In the genomic region with DNA sequence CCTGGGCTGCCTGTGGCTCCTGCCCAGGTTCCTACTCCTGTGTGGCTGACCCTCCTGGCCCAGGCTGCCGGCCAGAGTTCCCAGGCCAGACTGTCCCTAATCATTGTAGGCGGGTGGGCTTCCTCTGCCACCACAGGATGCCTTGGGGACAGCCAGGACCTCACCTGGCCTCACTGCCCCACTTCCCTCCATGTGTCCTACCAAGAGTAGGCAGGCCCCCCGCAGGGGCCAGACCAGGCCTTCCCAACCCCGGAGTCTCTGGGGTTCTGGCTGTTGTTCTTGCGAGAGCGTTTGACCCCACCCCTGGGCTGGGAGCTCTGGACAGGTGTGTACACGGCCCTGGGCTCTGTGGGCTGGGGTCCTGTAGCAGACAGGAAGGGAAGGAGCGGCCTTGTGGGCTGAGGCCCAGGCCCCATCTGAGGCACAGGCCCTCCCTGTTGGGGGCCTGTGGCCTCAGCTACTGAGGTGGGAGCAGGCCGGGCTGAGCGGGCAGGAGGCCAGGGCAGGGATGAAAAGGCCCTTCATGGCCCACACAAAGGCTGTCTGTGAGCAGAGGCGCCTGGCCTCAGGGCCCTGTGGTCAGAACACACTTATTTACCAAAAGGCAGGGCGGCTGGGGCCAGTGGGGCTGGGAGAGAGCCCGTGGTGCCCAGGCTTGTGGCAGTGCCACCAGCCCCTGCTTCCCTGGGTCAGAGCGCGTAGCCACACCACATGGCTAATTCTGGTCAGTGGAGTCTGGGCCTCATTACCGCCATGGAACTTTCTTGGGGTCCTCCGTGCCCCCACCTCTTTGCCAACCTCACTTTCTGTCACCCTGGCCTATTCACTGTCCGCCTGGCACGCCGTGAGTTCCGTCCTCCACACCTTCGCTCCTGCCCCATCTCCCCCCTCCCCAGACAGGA, we compare ENCODE assay signal across 1 cellular context.
TF ChIP-seq lines count a peak whose summit lies in the region.

No MANE protein-coding gene starts in this region.

TF ChIP-seq in HepG2, 621 proteins besides CTCF, POLR2A, EP300 and RAD21 (continued from another document and continues in another):
- TF ChIP-seq, protein P1, sequence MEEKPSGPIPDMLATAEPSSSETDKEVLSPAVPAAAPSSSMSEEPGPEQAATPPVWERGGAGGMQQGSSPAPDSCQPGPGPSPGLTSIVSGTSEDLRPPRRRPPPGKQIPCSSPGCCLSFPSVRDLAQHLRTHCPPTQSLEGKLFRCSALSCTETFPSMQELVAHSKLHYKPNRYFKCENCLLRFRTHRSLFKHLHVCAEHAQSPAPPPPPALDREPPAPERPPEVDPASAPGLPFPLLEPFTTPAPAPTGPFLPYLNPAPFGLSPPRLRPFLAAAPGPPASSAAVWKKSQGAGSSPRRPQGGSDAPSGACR (CRISPR knock-in tag; IDR thresholded peaks at IDR 0.05) = no peak
- peak; percentile 63; the same call in 1 of the 2 replicates for TF ChIP-seq ZNF33B (CRISPR knock-in tag; IDR thresholded peaks at IDR 0.05)
- TF ChIP-seq, protein P2, sequence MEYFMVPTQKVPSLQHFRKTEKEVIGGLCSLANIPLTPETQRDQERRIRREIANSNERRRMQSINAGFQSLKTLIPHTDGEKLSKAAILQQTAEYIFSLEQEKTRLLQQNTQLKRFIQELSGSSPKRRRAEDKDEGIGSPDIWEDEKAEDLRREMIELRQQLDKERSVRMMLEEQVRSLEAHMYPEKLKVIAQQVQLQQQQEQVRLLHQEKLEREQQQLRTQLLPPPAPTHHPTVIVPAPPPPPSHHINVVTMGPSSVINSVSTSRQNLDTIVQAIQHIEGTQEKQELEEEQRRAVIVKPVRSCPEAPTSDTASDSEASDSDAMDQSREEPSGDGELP (IDR thresholded peaks at IDR 0.05; ENCODE audit: borderline replicate concordance, low read depth) = peak; percentile 67; the same call in 1 of the 2 replicates
- TF ChIP-seq, protein P3, sequence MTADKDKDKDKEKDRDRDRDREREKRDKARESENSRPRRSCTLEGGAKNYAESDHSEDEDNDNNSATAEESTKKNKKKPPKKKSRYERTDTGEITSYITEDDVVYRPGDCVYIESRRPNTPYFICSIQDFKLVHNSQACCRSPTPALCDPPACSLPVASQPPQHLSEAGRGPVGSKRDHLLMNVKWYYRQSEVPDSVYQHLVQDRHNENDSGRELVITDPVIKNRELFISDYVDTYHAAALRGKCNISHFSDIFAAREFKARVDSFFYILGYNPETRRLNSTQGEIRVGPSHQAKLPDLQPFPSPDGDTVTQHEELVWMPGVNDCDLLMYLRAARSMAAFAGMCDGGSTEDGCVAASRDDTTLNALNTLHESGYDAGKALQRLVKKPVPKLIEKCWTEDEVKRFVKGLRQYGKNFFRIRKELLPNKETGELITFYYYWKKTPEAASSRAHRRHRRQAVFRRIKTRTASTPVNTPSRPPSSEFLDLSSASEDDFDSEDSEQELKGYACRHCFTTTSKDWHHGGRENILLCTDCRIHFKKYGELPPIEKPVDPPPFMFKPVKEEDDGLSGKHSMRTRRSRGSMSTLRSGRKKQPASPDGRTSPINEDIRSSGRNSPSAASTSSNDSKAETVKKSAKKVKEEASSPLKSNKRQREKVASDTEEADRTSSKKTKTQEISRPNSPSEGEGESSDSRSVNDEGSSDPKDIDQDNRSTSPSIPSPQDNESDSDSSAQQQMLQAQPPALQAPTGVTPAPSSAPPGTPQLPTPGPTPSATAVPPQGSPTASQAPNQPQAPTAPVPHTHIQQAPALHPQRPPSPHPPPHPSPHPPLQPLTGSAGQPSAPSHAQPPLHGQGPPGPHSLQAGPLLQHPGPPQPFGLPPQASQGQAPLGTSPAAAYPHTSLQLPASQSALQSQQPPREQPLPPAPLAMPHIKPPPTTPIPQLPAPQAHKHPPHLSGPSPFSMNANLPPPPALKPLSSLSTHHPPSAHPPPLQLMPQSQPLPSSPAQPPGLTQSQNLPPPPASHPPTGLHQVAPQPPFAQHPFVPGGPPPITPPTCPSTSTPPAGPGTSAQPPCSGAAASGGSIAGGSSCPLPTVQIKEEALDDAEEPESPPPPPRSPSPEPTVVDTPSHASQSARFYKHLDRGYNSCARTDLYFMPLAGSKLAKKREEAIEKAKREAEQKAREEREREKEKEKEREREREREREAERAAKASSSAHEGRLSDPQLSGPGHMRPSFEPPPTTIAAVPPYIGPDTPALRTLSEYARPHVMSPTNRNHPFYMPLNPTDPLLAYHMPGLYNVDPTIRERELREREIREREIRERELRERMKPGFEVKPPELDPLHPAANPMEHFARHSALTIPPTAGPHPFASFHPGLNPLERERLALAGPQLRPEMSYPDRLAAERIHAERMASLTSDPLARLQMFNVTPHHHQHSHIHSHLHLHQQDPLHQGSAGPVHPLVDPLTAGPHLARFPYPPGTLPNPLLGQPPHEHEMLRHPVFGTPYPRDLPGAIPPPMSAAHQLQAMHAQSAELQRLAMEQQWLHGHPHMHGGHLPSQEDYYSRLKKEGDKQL (CRISPR knock-in tag; IDR thresholded peaks at IDR 0.05; ENCODE audit: low read depth) = peak; percentile 7; the same call in 1 of the 2 replicates
- TF ChIP-seq, protein P4, sequence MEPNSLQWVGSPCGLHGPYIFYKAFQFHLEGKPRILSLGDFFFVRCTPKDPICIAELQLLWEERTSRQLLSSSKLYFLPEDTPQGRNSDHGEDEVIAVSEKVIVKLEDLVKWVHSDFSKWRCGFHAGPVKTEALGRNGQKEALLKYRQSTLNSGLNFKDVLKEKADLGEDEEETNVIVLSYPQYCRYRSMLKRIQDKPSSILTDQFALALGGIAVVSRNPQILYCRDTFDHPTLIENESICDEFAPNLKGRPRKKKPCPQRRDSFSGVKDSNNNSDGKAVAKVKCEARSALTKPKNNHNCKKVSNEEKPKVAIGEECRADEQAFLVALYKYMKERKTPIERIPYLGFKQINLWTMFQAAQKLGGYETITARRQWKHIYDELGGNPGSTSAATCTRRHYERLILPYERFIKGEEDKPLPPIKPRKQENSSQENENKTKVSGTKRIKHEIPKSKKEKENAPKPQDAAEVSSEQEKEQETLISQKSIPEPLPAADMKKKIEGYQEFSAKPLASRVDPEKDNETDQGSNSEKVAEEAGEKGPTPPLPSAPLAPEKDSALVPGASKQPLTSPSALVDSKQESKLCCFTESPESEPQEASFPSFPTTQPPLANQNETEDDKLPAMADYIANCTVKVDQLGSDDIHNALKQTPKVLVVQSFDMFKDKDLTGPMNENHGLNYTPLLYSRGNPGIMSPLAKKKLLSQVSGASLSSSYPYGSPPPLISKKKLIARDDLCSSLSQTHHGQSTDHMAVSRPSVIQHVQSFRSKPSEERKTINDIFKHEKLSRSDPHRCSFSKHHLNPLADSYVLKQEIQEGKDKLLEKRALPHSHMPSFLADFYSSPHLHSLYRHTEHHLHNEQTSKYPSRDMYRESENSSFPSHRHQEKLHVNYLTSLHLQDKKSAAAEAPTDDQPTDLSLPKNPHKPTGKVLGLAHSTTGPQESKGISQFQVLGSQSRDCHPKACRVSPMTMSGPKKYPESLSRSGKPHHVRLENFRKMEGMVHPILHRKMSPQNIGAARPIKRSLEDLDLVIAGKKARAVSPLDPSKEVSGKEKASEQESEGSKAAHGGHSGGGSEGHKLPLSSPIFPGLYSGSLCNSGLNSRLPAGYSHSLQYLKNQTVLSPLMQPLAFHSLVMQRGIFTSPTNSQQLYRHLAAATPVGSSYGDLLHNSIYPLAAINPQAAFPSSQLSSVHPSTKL (CRISPR knock-in tag; IDR thresholded peaks at IDR 0.05) = peak; percentile 64; the same call in 1 of the 2 replicates
- no peak for TF ChIP-seq CENPX (CRISPR knock-in tag; IDR thresholded peaks at IDR 0.05)
- TF ChIP-seq ZBTB7B (CRISPR knock-in tag; IDR thresholded peaks at IDR 0.05) = peak; percentile 98
- TF ChIP-seq, protein P5, sequence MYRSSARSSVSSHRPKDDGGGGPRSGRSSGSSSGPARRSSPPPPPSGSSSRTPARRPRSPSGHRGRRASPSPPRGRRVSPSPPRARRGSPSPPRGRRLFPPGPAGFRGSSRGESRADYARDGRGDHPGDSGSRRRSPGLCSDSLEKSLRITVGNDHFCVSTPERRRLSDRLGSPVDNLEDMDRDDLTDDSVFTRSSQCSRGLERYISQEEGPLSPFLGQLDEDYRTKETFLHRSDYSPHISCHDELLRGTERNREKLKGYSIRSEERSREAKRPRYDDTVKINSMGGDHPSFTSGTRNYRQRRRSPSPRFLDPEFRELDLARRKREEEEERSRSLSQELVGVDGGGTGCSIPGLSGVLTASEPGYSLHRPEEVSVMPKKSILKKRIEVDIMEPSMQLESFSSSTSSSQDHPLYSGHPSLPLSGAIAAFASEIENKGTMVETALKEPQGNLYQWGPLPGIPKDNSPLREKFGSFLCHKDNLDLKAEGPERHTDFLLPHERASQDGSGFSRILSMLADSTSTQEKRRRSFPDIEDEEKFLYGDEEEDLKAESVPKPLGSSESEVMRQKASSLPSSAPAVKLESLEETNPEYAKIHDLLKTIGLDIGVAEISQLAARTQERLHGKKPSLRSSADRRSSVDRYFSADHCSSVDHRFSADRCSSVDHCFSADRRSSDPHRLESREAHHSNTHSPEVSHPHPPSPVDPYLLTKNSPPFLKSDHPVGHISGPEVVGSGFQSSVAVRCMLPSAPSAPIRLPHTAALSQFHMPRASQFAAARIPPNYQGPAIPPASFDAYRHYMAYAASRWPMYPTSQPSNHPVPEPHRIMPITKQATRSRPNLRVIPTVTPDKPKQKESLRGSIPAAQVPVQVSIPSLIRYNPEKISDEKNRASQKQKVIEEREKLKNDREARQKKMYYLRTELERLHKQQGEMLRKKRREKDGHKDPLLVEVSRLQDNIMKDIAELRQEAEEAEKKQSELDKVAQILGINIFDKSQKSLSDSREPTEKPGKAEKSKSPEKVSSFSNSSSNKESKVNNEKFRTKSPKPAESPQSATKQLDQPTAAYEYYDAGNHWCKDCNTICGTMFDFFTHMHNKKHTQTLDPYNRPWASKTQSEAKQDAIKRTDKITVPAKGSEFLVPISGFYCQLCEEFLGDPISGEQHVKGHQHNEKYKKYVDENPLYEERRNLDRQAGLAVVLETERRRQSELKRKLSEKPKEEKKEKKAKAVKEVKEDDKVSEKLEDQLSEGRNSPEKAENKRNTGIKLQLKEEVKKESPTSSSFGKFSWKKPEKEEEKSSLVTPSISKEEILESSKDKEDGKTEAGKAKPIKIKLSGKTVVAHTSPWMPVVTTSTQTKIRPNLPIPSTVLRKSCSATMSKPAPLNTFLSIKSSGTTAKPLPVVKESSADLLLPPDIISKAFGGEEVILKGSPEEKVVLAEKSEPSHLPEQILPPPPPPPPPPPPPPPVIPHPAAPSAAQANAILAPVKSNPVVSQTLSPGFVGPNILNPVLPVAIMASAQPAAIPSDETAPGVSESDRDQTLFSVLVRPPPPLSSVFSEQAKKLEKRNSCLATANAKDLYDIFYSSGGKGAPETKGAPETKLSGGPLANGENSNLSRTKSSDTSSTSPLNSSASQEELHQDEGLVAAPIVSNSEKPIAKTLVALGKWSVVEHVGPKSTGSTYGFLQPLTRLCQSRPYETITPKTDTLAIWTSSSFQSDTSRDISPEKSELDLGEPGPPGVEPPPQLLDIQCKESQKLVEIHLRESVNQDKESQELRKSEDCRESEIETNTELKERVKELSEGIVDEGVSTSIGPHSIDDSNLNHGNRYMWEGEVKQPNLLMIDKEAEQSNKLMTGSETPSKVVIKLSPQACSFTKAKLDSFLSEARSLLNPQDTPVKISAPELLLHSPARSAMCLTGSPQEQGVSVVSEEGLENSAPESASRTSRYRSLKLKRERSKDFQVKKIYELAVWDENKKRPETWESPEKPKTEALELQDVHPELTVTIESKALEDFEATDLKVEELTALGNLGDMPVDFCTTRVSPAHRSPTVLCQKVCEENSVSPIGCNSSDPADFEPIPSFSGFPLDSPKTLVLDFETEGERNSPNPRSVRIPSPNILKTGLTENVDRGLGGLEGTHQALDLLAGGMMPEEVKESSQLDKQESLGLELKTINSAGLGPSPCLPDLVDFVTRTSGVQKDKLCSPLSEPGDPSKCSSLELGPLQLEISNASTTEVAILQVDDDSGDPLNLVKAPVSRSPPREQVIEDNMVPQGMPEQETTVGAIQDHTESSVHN (CRISPR knock-in tag; IDR thresholded peaks at IDR 0.05) = no peak
- peak; percentile 25; the same call in 1 of the 2 replicates for TF ChIP-seq NR2F2 (IDR thresholded peaks at IDR 0.05; ENCODE audit: borderline replicate concordance, low read depth)
- no peak; the same call in 1 of the 2 replicates for TF ChIP-seq AHR (CRISPR knock-in tag; IDR thresholded peaks at IDR 0.05)
- no peak for TF ChIP-seq JDP2 (CRISPR knock-in tag; IDR thresholded peaks at IDR 0.05; ENCODE audit: borderline replicate concordance)
- TF ChIP-seq RFX5 (IDR thresholded peaks at IDR 0.05; ENCODE audit: low read depth, low read length) = no peak
- TF ChIP-seq ZNF496 (CRISPR knock-in tag; IDR thresholded peaks at IDR 0.05; ENCODE audit: insufficient replicate concordance) = no peak
- peak; percentile 43; the same call in 1 of the 2 replicates for TF ChIP-seq ESRRA (CRISPR knock-in tag; IDR thresholded peaks at IDR 0.05; ENCODE audit: low read depth)
- TF ChIP-seq, protein P6, sequence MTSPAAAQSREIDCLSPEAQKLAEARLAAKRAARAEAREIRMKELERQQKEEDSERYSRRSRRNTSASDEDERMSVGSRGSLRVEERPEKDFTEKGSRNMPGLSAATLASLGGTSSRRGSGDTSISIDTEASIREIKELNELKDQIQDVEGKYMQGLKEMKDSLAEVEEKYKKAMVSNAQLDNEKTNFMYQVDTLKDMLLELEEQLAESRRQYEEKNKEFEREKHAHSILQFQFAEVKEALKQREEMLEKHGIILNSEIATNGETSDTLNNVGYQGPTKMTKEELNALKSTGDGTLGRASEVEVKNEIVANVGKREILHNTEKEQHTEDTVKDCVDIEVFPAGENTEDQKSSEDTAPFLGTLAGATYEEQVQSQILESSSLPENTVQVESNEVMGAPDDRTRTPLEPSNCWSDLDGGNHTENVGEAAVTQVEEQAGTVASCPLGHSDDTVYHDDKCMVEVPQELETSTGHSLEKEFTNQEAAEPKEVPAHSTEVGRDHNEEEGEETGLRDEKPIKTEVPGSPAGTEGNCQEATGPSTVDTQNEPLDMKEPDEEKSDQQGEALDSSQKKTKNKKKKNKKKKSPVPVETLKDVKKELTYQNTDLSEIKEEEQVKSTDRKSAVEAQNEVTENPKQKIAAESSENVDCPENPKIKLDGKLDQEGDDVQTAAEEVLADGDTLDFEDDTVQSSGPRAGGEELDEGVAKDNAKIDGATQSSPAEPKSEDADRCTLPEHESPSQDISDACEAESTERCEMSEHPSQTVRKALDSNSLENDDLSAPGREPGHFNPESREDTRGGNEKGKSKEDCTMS (CRISPR knock-in tag; conservative IDR thresholded peaks at IDR 0.05) = no peak
- TF ChIP-seq IKZF4 (CRISPR knock-in tag; IDR thresholded peaks at IDR 0.05; ENCODE audit: borderline replicate concordance, low read depth, not compliant biosample characterization) = no peak
- TF ChIP-seq, protein P7, sequence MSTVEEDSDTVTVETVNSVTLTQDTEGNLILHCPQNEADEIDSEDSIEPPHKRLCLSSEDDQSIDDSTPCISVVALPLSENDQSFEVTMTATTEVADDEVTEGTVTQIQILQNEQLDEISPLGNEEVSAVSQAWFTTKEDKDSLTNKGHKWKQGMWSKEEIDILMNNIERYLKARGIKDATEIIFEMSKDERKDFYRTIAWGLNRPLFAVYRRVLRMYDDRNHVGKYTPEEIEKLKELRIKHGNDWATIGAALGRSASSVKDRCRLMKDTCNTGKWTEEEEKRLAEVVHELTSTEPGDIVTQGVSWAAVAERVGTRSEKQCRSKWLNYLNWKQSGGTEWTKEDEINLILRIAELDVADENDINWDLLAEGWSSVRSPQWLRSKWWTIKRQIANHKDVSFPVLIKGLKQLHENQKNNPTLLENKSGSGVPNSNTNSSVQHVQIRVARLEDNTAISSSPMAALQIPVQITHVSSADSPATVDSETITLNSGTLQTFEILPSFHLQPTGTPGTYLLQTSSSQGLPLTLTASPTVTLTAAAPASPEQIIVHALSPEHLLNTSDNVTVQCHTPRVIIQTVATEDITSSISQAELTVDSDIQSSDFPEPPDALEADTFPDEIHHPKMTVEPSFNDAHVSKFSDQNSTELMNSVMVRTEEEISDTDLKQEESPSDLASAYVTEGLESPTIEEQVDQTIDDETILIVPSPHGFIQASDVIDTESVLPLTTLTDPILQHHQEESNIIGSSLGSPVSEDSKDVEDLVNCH (CRISPR knock-in tag; IDR thresholded peaks at IDR 0.05) = no peak
- TF ChIP-seq PHF8 (CRISPR knock-in tag; IDR thresholded peaks at IDR 0.05) = peak; percentile 77
- TF ChIP-seq RFX1 (IDR thresholded peaks at IDR 0.05) = no peak
- no peak for TF ChIP-seq THYN1 (CRISPR knock-in tag; IDR thresholded peaks at IDR 0.05; ENCODE audit: borderline replicate concordance, low read depth)
- no peak for TF ChIP-seq FOXP1 (IDR thresholded peaks at IDR 0.05)
- TF ChIP-seq FOXP1 (CRISPR knock-in tag; IDR thresholded peaks at IDR 0.05) = peak; percentile 52; the same call in 1 of the 2 replicates
